In the genomic region with DNA sequence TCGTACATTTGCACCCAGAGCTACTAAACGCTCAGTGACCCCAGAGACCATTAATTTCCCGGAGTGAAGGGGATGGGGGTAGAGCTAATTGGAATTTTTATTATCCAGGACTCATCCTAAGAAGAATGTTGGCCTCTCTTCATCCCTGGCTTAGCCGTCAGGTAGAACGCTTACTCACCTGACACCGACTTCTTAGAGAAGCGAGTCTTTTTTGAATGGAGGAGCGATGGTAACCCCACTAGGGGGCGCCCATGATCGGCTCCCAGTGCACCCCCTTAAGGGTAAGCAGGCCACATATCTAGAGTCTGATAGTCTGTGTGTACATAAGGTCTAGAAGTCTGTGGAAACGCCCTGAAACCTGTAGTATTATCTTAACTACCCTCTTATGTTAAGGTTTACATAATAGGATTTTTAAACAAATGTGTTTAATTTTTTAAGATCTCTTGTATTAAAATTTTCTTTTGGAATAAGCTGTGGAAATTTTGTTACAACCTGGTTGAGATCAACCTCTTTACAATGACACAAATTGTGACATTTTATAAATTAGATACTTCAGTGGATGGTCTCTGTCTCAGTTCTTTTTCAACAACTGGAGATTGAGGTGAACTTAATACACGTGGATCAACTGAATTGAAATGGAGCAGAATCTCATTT, we compare ENCODE assay signal across 7 cellular contexts.
A peak's percentile ranks its signal among the peaks of the same experiment; 100 is the strongest.
DNase-seq lines count a peak whose midpoint lies in the region; ATAC-seq and TF ChIP-seq lines count a peak whose summit lies in the region.

No MANE protein-coding gene starts in this region.

- no peak overlapping the region for H3K27ac ChIP-seq in naive thymus-derived CD4-positive, alpha-beta T cell (ENCODE audit: low read depth, low read length)

- DNase-seq in NCI-H69 (lab: John Stamatoyannopoulos, UW) (peak; percentile 73), epidermal melanocyte (ENCODE audit: insufficient read length, low spot score) (peak; percentile 53), stromal cell of bone marrow (ENCODE audit: low read depth) (peak; percentile 12)
- peak; percentile 84 for DNase-seq in activated CD4-positive, alpha-beta memory T cell treated with anti-CD3 and anti-CD28 coated beads for 36 hours
- DNase-seq in naive thymus-derived CD4-positive, alpha-beta T cell: peak in 6 of 9 donors; percentile 16 to 59 (median 29)

- peak; percentile 42 for ATAC-seq in naive thymus-derived CD4-positive, alpha-beta T cell
- ATAC-seq in HG02981 (IDR thresholded peaks at IDR 0.05; ENCODE audit: unreplicated experiment): no peak

- peaks cover 2% of the 10 kb centered on the region for H3K27me3 Mint-ChIP-seq in activated CD4-positive, alpha-beta memory T cell treated with anti-CD3 and anti-CD28 coated beads for 36 hours
- H3K27me3 Mint-ChIP-seq in naive thymus-derived CD4-positive, alpha-beta T cell: no peaks in the 10 kb centered on the region

- intact Hi-C loops in activated CD4-positive, alpha-beta memory T cell treated with anti-CD3 and anti-CD28 coated beads for 36 hours (cut with micrococcal nuclease): loop anchor here (1.0 to 5.0 kb wide), 4 partner anchors 37 to 245 kb away; no protein-coding TSS in a partner anchor
- intact Hi-C loops in naive thymus-derived CD4-positive, alpha-beta T cell (cut with micrococcal nuclease): loop anchor here in 1 of 2 donors (1.0 kb wide), 1 partner anchor 245 kb away; no protein-coding TSS in a partner anchor

- CTCF ChIA-PET in activated CD4-positive, alpha-beta memory T cell treated with anti-CD3 and anti-CD28 coated beads for 36 hours (lab: Charles Lee): interaction anchor here (0.6 to 2.6 kb wide), 35 partner anchors 8 to 478 kb away, joined by 3 to 17 read pairs (median 4); partner anchors contain the start of gene CPPED1
- CTCF ChIA-PET in naive thymus-derived CD4-positive, alpha-beta T cell (lab: Charles Lee): no interaction called here

- no peaks in the 10 kb centered on the region for H3K9me3 ChIP-seq in naive thymus-derived CD4-positive, alpha-beta T cell (ENCODE audit: control insufficient read depth in 2 of 3, low read length in 3 of 3)

- H3K4me3 Mint-ChIP-seq in activated CD4-positive, alpha-beta memory T cell treated with anti-CD3 and anti-CD28 coated beads for 36 hours: no peak overlapping the region
- H3K4me3 Mint-ChIP-seq in naive thymus-derived CD4-positive, alpha-beta T cell: no peak overlapping the region

- no peaks in the 10 kb centered on the region for H3K9me3 Mint-ChIP-seq in activated CD4-positive, alpha-beta memory T cell treated with anti-CD3 and anti-CD28 coated beads for 36 hours
- H3K9me3 Mint-ChIP-seq in naive thymus-derived CD4-positive, alpha-beta T cell: peaks cover 0 to 2% (median 0%) of the 10 kb centered on the region in 11 donors

- no peaks in the 10 kb centered on the region for H3K4me1 ChIP-seq in naive thymus-derived CD4-positive, alpha-beta T cell (ENCODE audit: control insufficient read depth in 2 of 2, insufficient read depth in 2 of 2, low read length in 2 of 2)

- POLR2A ChIA-PET in activated CD4-positive, alpha-beta memory T cell treated with anti-CD3 and anti-CD28 coated beads for 36 hours (lab: Charles Lee): no interaction called here
- POLR2A ChIA-PET in naive thymus-derived CD4-positive, alpha-beta T cell (lab: Charles Lee): no interaction called here

- peak; percentile 47; the same call in 1 of the 2 replicates for TF ChIP-seq CTCF in GM12875 (IDR thresholded peaks at IDR 0.05; ENCODE audit: borderline replicate concordance, insufficient read depth, low read depth, low read length)

- no peaks in the 10 kb centered on the region for H3K27me3 ChIP-seq in naive thymus-derived CD4-positive, alpha-beta T cell (ENCODE audit: control insufficient read depth in 2 of 2, insufficient read depth in 2 of 2, low read length in 2 of 2)

- H3K4me1 Mint-ChIP-seq in activated CD4-positive, alpha-beta memory T cell treated with anti-CD3 and anti-CD28 coated beads for 36 hours (ENCODE audit: low read depth): peaks cover 3% of the 10 kb centered on the region
- H3K4me1 Mint-ChIP-seq in naive thymus-derived CD4-positive, alpha-beta T cell: peaks cover 4 to 19% (median 13%) of the 10 kb centered on the region in 7 donors

- no peak overlapping the region for H3K27ac Mint-ChIP-seq in activated CD4-positive, alpha-beta memory T cell treated with anti-CD3 and anti-CD28 coated beads for 36 hours
- H3K27ac Mint-ChIP-seq in naive thymus-derived CD4-positive, alpha-beta T cell: peak overlapping the region in 1 of 9 donors; percentile 21

- no peaks in the 10 kb centered on the region for H3K36me3 Mint-ChIP-seq in activated CD4-positive, alpha-beta memory T cell treated with anti-CD3 and anti-CD28 coated beads for 36 hours
- H3K36me3 Mint-ChIP-seq in naive thymus-derived CD4-positive, alpha-beta T cell: peaks cover 5 to 26% (median 13%) of the 10 kb centered on the region in 5 donors

- no peaks in the 10 kb centered on the region for H3K36me3 ChIP-seq in naive thymus-derived CD4-positive, alpha-beta T cell (ENCODE audit: control insufficient read depth in 2 of 3, insufficient read depth in 3 of 3, low read length in 3 of 3)

- H3K4me3 ChIP-seq in GM12875 (ENCODE audit: low read depth, low read length): no peak overlapping the region
- no peak overlapping the region for H3K4me3 ChIP-seq in naive thymus-derived CD4-positive, alpha-beta T cell (ENCODE audit: low read length)

Comparison
In these comparisons a context has a peak if more than half of its experiments do, and no peak if none do; other contexts are left out.
1. DNase-seq: peak in every context shown above with its lines; median percentile 84 in activated CD4-positive, alpha-beta memory T cell treated with anti-CD3 and anti-CD28 coated beads for 36 hours; 73 in NCI-H69; 53 in epidermal melanocyte; 29 in naive thymus-derived CD4-positive, alpha-beta T cell; 12 in stromal cell of bone marrow.